23 cellular contexts compared by ENCODE assay signal in genomic region chr18:56086786-56087185, GRCh38.
"Had no signal": no experiment of that assay in that cellular context is flagged by ENCODE, and none has a peak within 500 bp of the region (broad histone marks: within the 10 kb centered on the region; RNA-seq: fewer than 3 reads in every experiment).

No MANE protein-coding gene starts in this region.

- FAIRE-seq: frontal cortex, keratinocyte had no signal

- H3K27ac ChIP-seq: colonic mucosa, neural progenitor cell, ovary, psoas muscle, suprapubic skin, transverse colon, upper lobe of right lung had no signal

- DNase-seq: colonic mucosa; effector memory CD8-positive, alpha-beta T cell; erythroblast; esophagus squamous epithelium; naive B cell; occipital lobe; psoas muscle; right cardiac atrium; stimulated activated CD4-positive, alpha-beta T cell treated with anti-CD3 and anti-CD28 coated beads, Interleukin-15, amount 100 ng/mL, for 24 hours; stimulated activated CD4-positive, alpha-beta T cell treated with anti-CD3 and anti-CD28 coated beads, Interleukin-2, amount 100 ng/mL, for 48 hours; stimulated activated naive CD4-positive, alpha-beta T cell; stimulated activated naive CD8-positive, alpha-beta T cell treated with anti-CD3 and anti-CD28 coated beads, Interleukin-15, amount 100 ng/mL, for 72 hours; transverse colon; upper lobe of right lung had no signal

- H3K9ac ChIP-seq: neural progenitor cell had no signal

- H3K4me1 ChIP-seq: colonic mucosa, transverse colon had no signal

- H3K4me2 ChIP-seq: neural progenitor cell had no signal

- H2AFZ ChIP-seq: neural progenitor cell had no signal

- H3K36me3 ChIP-seq: colonic mucosa, esophagus squamous epithelium, neural progenitor cell, ovary, suprapubic skin, transverse colon, upper lobe of right lung had no signal

- H3K4me3 ChIP-seq: colonic mucosa, esophagus squamous epithelium, lung, mucosa of descending colon, neural progenitor cell, ovary, psoas muscle, skin epidermis, suprapubic skin, transverse colon, upper lobe of right lung had no signal

- H3K9me3 ChIP-seq: colonic mucosa, esophagus squamous epithelium, ovary, psoas muscle, suprapubic skin, transverse colon, upper lobe of right lung had no signal

- ATAC-seq: effector memory CD8-positive, alpha-beta T cell; left lobe of liver; mucosa of descending colon; psoas muscle; right cardiac atrium; stimulated activated naive CD8-positive, alpha-beta T cell treated with anti-CD3 and anti-CD28 coated beads, Interleukin-15, amount 100 ng/mL, for 72 hours; upper lobe of right lung had no signal

- H3K27me3 ChIP-seq: colonic mucosa, esophagus squamous epithelium, neural progenitor cell, ovary, suprapubic skin, transverse colon, upper lobe of right lung had no signal
